20 cellular contexts compared by ENCODE assay signal in the genomic region with DNA sequence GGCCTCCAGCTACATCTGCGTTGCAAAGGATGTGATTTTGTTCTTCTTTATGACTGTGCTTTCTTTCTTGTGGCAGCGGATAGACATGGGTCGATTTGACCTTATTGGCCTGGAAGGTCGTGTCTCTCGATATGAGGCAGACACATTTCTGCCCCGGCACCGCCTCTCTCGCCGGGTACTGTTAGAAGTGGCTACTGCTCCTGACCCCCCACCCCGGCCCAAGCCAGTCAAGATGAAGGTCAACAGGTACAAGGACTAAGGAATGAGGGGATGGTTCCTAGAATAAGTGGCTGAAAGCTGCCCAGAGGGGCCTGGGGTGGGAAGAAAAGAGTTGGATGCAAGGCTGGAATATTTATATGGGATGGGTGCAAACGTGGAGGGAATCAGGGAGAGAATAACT. TPM values are rescaled to one million over a fixed set of nuclear protein-coding genes. Genes with fewer than 3 reads are reported as not detected.
DNase-seq lines count a peak whose midpoint lies in the region; ATAC-seq and TF ChIP-seq lines count a peak whose summit lies in the region.
"Had no signal": no experiment of that assay in that cellular context is flagged by ENCODE, and none has a peak within 500 bp of the region (broad histone marks: within the 10 kb centered on the region; RNA-seq: fewer than 3 reads in every experiment).

No MANE protein-coding gene starts in this region.

- no peaks in the 10 kb centered on the region for H3K9me3 ChIP-seq in PC-3 (ENCODE audit: low read length)
- H3K9me3 ChIP-seq: BLaER1 had no signal

- H3K9me3 Mint-ChIP-seq in activated naive CD4-positive, alpha-beta T cell treated with anti-CD3 and anti-CD28 coated beads, Interleukin-2, amount 50 U/mL, for 24 hours: no peaks in the 10 kb centered on the region
- H3K9me3 Mint-ChIP-seq in activated naive CD4-positive, alpha-beta T cell treated with anti-CD3 and anti-CD28 coated beads, Interleukin-2, amount 50 U/mL, for 72 hours: no peaks in the 10 kb centered on the region
- H3K9me3 Mint-ChIP-seq in effector memory CD8-positive, alpha-beta T cell: no peaks in the 10 kb centered on the region
- peaks cover 2% of the 10 kb centered on the region for H3K9me3 Mint-ChIP-seq in stimulated activated memory B cell treated with anti-CD40 and anti-IgM and Interleukin-4, amounts not matched to agents 10 μg/mL and 1 μg/mL and 100 μg/mL, for 72 hours
- H3K9me3 Mint-ChIP-seq: GM23338, H9, HFFc6 had no signal

- peak overlapping the region; percentile 14 for H3K27ac Mint-ChIP-seq in activated naive CD4-positive, alpha-beta T cell treated with anti-CD3 and anti-CD28 coated beads, Interleukin-2, amount 50 U/mL, for 24 hours
- peak overlapping the region in 1 of 2 donors; percentile 85 for H3K27ac Mint-ChIP-seq in activated naive CD4-positive, alpha-beta T cell treated with anti-CD3 and anti-CD28 coated beads, Interleukin-2, amount 50 U/mL, for 72 hours
- H3K27ac Mint-ChIP-seq in effector memory CD8-positive, alpha-beta T cell: peak overlapping the region; percentile 79 to 87
- peak overlapping the region; percentile 23 for H3K27ac Mint-ChIP-seq in stimulated activated memory B cell treated with anti-CD40 and anti-IgM and Interleukin-4, amounts not matched to agents 10 μg/mL and 1 μg/mL and 100 μg/mL, for 72 hours
- H3K27ac Mint-ChIP-seq: GM23338, H9 had no signal

- H3K4me1 ChIP-seq in PC-3 (ENCODE audit: insufficient read depth, low read length): peaks cover 33% of the 10 kb centered on the region

- no peaks in the 10 kb centered on the region for H3F3A ChIP-seq in PC-3 (ENCODE audit: low read length, unreplicated experiment)

- BruUV-seq in PC-3 (replicated peaks; lab: Mats Ljungman, UMichigan): no TSS peak

- no peaks in the 10 kb centered on the region for H3K27me3 Mint-ChIP-seq in activated naive CD4-positive, alpha-beta T cell treated with anti-CD3 and anti-CD28 coated beads, Interleukin-2, amount 50 U/mL, for 24 hours
- no peaks in the 10 kb centered on the region for H3K27me3 Mint-ChIP-seq in effector memory CD8-positive, alpha-beta T cell
- H3K27me3 Mint-ChIP-seq in stimulated activated memory B cell treated with anti-CD40 and anti-IgM and Interleukin-4, amounts not matched to agents 10 μg/mL and 1 μg/mL and 100 μg/mL, for 72 hours: no peaks in the 10 kb centered on the region
- H3K27me3 Mint-ChIP-seq: CD4-positive, CD25-positive, alpha-beta regulatory T cell had no signal

- no peak overlapping the region for H3K4me3 ChIP-seq in PC-3 (ENCODE audit: low read length)
- H3K4me3 ChIP-seq: BLaER1, GM23338 had no signal

- no peaks in the 10 kb centered on the region for H3K9me2 ChIP-seq in PC-3 (replicated peaks; ENCODE audit: low read length)

- H3K79me2 ChIP-seq in PC-3 (ENCODE audit: low read length): peaks cover 56% of the 10 kb centered on the region

- TF ChIP-seq CTCF in PC-3 (conservative IDR thresholded peaks at IDR 0.05; ENCODE audit: low read depth, low read length): no peak

- H3K27me3 ChIP-seq in PC-3 (ENCODE audit: low read length): no peaks in the 10 kb centered on the region
- H3K27me3 ChIP-seq: BLaER1 had no signal

- CTCF ChIA-PET in PC-3 (lab: Charles Lee): interaction anchor here (0.5 kb wide), 1 partner anchor 631 kb away, joined by 8 read pairs; no protein-coding TSS in a partner anchor

- intact Hi-C loops in PC-3 (cut with micrococcal nuclease): no loop called here

- no peak overlapping the region for H2AFZ ChIP-seq in PC-3 (ENCODE audit: low read length)
- H2AFZ ChIP-seq: GM23338 had no signal

- peak overlapping the region; percentile 94; the same call in 1 of the 2 replicates for H3K27ac ChIP-seq in PC-3 (ENCODE audit: low read length)
- H3K27ac ChIP-seq: BLaER1 had no signal

- H3K36me3 Mint-ChIP-seq in activated naive CD4-positive, alpha-beta T cell treated with anti-CD3 and anti-CD28 coated beads, Interleukin-2, amount 50 U/mL, for 24 hours: peaks cover 42% of the 10 kb centered on the region
- H3K36me3 Mint-ChIP-seq in activated naive CD4-positive, alpha-beta T cell treated with anti-CD3 and anti-CD28 coated beads, Interleukin-2, amount 50 U/mL, for 72 hours: peaks cover 36 to 42% of the 10 kb centered on the region in 2 donors
- peaks cover 93% of the 10 kb centered on the region for H3K36me3 Mint-ChIP-seq in effector memory CD8-positive, alpha-beta T cell (ENCODE audit: insufficient read depth)
- peaks cover 76% of the 10 kb centered on the region for H3K36me3 Mint-ChIP-seq in stimulated activated memory B cell treated with anti-CD40 and anti-IgM and Interleukin-4, amounts not matched to agents 10 μg/mL and 1 μg/mL and 100 μg/mL, for 72 hours

- H3K4me1 Mint-ChIP-seq in activated naive CD4-positive, alpha-beta T cell treated with anti-CD3 and anti-CD28 coated beads, Interleukin-2, amount 50 U/mL, for 24 hours: peaks cover 20% of the 10 kb centered on the region
- peaks cover 18 to 33% of the 10 kb centered on the region in 2 donors for H3K4me1 Mint-ChIP-seq in effector memory CD8-positive, alpha-beta T cell (ENCODE audit: low read depth in 2 of 2)
- H3K4me1 Mint-ChIP-seq in stimulated activated memory B cell treated with anti-CD40 and anti-IgM and Interleukin-4, amounts not matched to agents 10 μg/mL and 1 μg/mL and 100 μg/mL, for 72 hours: peaks cover 35% of the 10 kb centered on the region
- H3K4me1 Mint-ChIP-seq: GM23338, H9 had no signal

- DNase-seq in activated naive CD4-positive, alpha-beta T cell treated with anti-CD3 and anti-CD28 coated beads, Interleukin-2, amount 50 U/mL, for 72 hours (ENCODE audit: low spot score in 2 of 2): no peak
- DNase-seq in PC-3 (no peak), HCEC 1CT (no peak), GM19238 (ENCODE audit: insufficient read length, low spot score) (no peak)
- no peak for DNase-seq in effector memory CD8-positive, alpha-beta T cell
- DNase-seq: CD4-positive, CD25-positive, alpha-beta regulatory T cell; COR-L47; H9; HFFc6; KBM-7; NCI-H1105 treated with DMSO at 0.1 percent for 48 hours; NCI-H146; NCI-H2029; NCI-H446; NCI-H524 treated with DMSO at 0.1 percent for 48 hours; NCI-H774 had no signal

- H3K9ac ChIP-seq in PC-3 (ENCODE audit: low read length): no peak overlapping the region
- H3K9ac ChIP-seq: BLaER1 had no signal

- H3K4me2 ChIP-seq in PC-3 (ENCODE audit: low read length): no peak overlapping the region
- H3K4me2 ChIP-seq: BLaER1, GM23338 had no signal

- POLR2A ChIA-PET in PC-3 (lab: Charles Lee; ENCODE audit: unreplicated experiment): no interaction called here

- H3K36me3 ChIP-seq in PC-3 (ENCODE audit: low read depth, low read length): peaks cover 65% of the 10 kb centered on the region

- no peak for ATAC-seq in activated naive CD4-positive, alpha-beta T cell treated with anti-CD3 and anti-CD28 coated beads, Interleukin-2, amount 50 U/mL, for 72 hours
- no peak for ATAC-seq in PC-3
- ATAC-seq in effector memory CD8-positive, alpha-beta T cell (replicated peaks): no peak
- no peak for ATAC-seq in stimulated activated memory B cell treated with anti-CD40 and anti-IgM and Interleukin-4, amounts not matched to agents 10 μg/mL and 1 μg/mL and 100 μg/mL, for 72 hours
- ATAC-seq: GM23338 had no signal

- H3K4me3 Mint-ChIP-seq in activated naive CD4-positive, alpha-beta T cell treated with anti-CD3 and anti-CD28 coated beads, Interleukin-2, amount 50 U/mL, for 24 hours: no peak overlapping the region
- no peak overlapping the region for H3K4me3 Mint-ChIP-seq in effector memory CD8-positive, alpha-beta T cell
- H3K4me3 Mint-ChIP-seq in stimulated activated memory B cell treated with anti-CD40 and anti-IgM and Interleukin-4, amounts not matched to agents 10 μg/mL and 1 μg/mL and 100 μg/mL, for 72 hours: no peak overlapping the region
- H3K4me3 Mint-ChIP-seq: CD4-positive, CD25-positive, alpha-beta regulatory T cell; GM23338; H9; HFFc6 had no signal

- no peaks in the 10 kb centered on the region for H4K20me1 ChIP-seq in PC-3 (ENCODE audit: low read length)

RNA-seq across cellular contexts. Expression of gene SRCAP, which starts 21.1 kb away (rescaled TPM):
- total RNA-seq in activated naive CD4-positive, alpha-beta T cell treated with anti-CD3 and anti-CD28 coated beads, Interleukin-2, amount 50 U/mL, for 72 hours: 10 to 100 TPM; 61.6 to 76.8 TPM
- 19.0 and 29.6 TPM in 2 replicates for total RNA-seq in PC-3 (2014; rRNA removed)

RNA-seq across cellular contexts. Expression of gene PHKG2, which starts 28.1 kb away (rescaled TPM):
- 10 to 100 TPM; 32.9 to 61.9 TPM for total RNA-seq in activated naive CD4-positive, alpha-beta T cell treated with anti-CD3 and anti-CD28 coated beads, Interleukin-2, amount 50 U/mL, for 72 hours
- total RNA-seq in PC-3 (2014; rRNA removed): 28.6 and 30.9 TPM in 2 replicates

RNA-seq across cellular contexts. Expression of gene CFAP119, which starts 41.8 kb away (rescaled TPM):
- 1 to 10 TPM; 2.6 to 3.6 TPM for total RNA-seq in activated naive CD4-positive, alpha-beta T cell treated with anti-CD3 and anti-CD28 coated beads, Interleukin-2, amount 50 U/mL, for 72 hours
- total RNA-seq in PC-3 (2014; rRNA removed): 8.6 and 9.6 TPM in 2 replicates

RNA-seq across cellular contexts. Expression of gene RNF40, which starts 42.0 kb away (rescaled TPM):
- total RNA-seq in activated naive CD4-positive, alpha-beta T cell treated with anti-CD3 and anti-CD28 coated beads, Interleukin-2, amount 50 U/mL, for 72 hours: 10 to 100 TPM; 68.9 to 74.4 TPM
- total RNA-seq in PC-3 (2014; rRNA removed): 64.1 and 80.2 TPM in 2 replicates
